Comparison of ENCODE assay signal across 1 cellular context in the genomic region with DNA sequence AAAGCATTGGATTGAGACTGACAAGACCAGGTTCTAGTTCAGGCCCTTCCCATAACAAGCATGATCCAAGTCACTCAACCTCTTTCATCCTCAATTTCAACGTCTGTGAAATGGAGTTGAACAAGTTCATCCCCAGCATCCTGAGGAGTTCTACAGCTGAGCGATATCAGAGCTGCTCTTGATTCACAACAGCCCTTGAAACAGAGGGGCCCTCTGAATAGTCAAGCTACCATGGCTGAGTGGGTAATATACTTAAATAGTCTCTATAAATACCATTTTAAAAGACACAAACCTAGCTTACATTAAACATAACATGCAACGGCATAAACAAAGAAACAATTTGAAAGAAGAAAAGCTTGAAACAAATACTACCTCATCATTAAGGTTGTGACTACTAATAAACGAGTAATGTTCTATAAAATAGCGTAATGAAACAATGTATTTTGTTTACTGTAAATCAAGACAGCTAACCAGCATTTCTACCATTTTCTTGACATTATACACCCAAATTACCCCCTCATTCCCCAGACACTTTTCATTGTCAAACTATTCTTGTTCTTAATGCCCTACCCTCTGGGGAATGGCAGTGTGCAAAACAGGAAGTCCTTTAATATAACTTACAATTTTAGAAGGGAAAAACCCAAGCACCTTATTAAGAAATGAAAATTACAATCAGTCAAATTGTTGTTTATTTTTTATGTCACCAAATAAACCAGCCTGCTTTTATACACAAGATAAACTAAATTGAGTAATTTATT.
A peak's percentile ranks its signal among the peaks of the same experiment; 100 is the strongest.
TF ChIP-seq lines count a peak whose summit lies in the region.

No MANE protein-coding gene starts in this region.

TF ChIP-seq in GM12878, 131 proteins besides CTCF, POLR2A, EP300 and RAD21 (continued from another document):
- TF ChIP-seq, protein P1, sequence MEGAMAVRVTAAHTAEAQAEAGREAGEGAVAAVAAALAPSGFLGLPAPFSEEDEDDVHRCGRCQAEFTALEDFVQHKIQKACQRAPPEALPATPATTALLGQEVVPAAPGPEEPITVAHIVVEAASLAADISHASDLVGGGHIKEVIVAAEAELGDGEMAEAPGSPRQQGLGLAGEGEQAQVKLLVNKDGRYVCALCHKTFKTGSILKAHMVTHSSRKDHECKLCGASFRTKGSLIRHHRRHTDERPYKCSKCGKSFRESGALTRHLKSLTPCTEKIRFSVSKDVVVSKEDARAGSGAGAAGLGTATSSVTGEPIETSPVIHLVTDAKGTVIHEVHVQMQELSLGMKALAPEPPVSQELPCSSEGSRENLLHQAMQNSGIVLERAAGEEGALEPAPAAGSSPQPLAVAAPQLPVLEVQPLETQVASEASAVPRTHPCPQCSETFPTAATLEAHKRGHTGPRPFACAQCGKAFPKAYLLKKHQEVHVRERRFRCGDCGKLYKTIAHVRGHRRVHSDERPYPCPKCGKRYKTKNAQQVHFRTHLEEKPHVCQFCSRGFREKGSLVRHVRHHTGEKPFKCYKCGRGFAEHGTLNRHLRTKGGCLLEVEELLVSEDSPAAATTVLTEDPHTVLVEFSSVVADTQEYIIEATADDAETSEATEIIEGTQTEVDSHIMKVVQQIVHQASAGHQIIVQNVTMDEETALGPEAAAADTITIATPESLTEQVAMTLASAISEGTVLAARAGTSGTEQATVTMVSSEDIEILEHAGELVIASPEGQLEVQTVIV (IDR thresholded peaks at IDR 0.05; ENCODE audit: borderline replicate concordance, partially characterized antibody): no peak
- TF ChIP-seq SMAD1 (IDR thresholded peaks at IDR 0.05; ENCODE audit: low read depth, partially characterized antibody): no peak
- peak; percentile 15; the same call in 1 of the 2 replicates for TF ChIP-seq RUNX3 (IDR thresholded peaks at IDR 0.05; ENCODE audit: low read length)
- TF ChIP-seq ZNF622 (IDR thresholded peaks at IDR 0.05): no peak
- no peak for TF ChIP-seq POU2F2 (IDR thresholded peaks at IDR 0.05; ENCODE audit: borderline replicate concordance, low read depth, low read length)
- TF ChIP-seq SMARCA5 (IDR thresholded peaks at IDR 0.05): no peak
- TF ChIP-seq MYC (IDR thresholded peaks at IDR 0.05; ENCODE audit: insufficient read depth, insufficient read length, insufficient replicate concordance, low read length, severe bottlenecking): no peak
- no peak for TF ChIP-seq TAF1 (IDR thresholded peaks at IDR 0.05; ENCODE audit: borderline replicate concordance, low read depth, low read length)
- TF ChIP-seq CHD4 (IDR thresholded peaks at IDR 0.05): no peak
- peak; percentile 69; the same call in 1 of the 2 replicates for TF ChIP-seq MTA2 (IDR thresholded peaks at IDR 0.05; ENCODE audit: low read depth)
- TF ChIP-seq NFXL1 (IDR thresholded peaks at IDR 0.05; ENCODE audit: borderline replicate concordance): no peak
- TF ChIP-seq BHLHE40 (IDR thresholded peaks at IDR 0.05; ENCODE audit: borderline replicate concordance in 1 of 2, low read depth in 2 of 2, low read length in 1 of 2): no peak
- peak; percentile 67; the same call in 1 of the 2 replicates for TF ChIP-seq SPI1 (IDR thresholded peaks at IDR 0.05; ENCODE audit: borderline replicate concordance, insufficient read depth, low read depth, low read length)
- TF ChIP-seq RAD51 (IDR thresholded peaks at IDR 0.05): no peak
- TF ChIP-seq EGR1 (IDR thresholded peaks at IDR 0.05; ENCODE audit: borderline replicate concordance in 1 of 2, low read depth in 2 of 2, low read length in 2 of 2): no peak
- no peak for TF ChIP-seq ZBED1 (IDR thresholded peaks at IDR 0.05; ENCODE audit: borderline replicate concordance)
- TF ChIP-seq, protein P2, sequence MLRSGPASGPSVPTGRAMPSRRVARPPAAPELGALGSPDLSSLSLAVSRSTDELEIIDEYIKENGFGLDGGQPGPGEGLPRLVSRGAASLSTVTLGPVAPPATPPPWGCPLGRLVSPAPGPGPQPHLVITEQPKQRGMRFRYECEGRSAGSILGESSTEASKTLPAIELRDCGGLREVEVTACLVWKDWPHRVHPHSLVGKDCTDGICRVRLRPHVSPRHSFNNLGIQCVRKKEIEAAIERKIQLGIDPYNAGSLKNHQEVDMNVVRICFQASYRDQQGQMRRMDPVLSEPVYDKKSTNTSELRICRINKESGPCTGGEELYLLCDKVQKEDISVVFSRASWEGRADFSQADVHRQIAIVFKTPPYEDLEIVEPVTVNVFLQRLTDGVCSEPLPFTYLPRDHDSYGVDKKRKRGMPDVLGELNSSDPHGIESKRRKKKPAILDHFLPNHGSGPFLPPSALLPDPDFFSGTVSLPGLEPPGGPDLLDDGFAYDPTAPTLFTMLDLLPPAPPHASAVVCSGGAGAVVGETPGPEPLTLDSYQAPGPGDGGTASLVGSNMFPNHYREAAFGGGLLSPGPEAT (IDR thresholded peaks at IDR 0.05; ENCODE audit: low read depth): no peak
- peak; percentile 78 for TF ChIP-seq NFIC (IDR thresholded peaks at IDR 0.05; ENCODE audit: low read depth, low read length)
- TF ChIP-seq MTA3 (IDR thresholded peaks at IDR 0.05; ENCODE audit: borderline replicate concordance, low read length): no peak
- TF ChIP-seq, protein P3, sequence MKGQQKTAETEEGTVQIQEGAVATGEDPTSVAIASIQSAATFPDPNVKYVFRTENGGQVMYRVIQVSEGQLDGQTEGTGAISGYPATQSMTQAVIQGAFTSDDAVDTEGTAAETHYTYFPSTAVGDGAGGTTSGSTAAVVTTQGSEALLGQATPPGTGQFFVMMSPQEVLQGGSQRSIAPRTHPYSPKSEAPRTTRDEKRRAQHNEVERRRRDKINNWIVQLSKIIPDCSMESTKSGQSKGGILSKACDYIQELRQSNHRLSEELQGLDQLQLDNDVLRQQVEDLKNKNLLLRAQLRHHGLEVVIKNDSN (IDR thresholded peaks at IDR 0.05; ENCODE audit: borderline replicate concordance, extremely low read length, insufficient read depth, low read depth, low read length): no peak
- 0 out of 2 replicates have a peak, but pooled peaks have one; percentile 16 for TF ChIP-seq BCL11A (IDR thresholded peaks at IDR 0.05; ENCODE audit: low read depth, low read length)
- peak; percentile 52; the same call in 1 of the 2 replicates for TF ChIP-seq FOXM1 (IDR thresholded peaks at IDR 0.05; ENCODE audit: low read depth, low read length)
- TF ChIP-seq EZH2 (IDR thresholded peaks at IDR 0.05; ENCODE audit: borderline replicate concordance, control insufficient read depth, low read depth, low read length): no peak
- TF ChIP-seq TCF3 (IDR thresholded peaks at IDR 0.05; ENCODE audit: borderline replicate concordance, insufficient read depth, low read depth, low read length): no peak
- no peak for TF ChIP-seq MXI1 (IDR thresholded peaks at IDR 0.05; ENCODE audit: low read depth, low read length)
- peak; percentile 24; the same call in 1 of the 2 replicates for TF ChIP-seq JUNB (IDR thresholded peaks at IDR 0.05)
- no peak for TF ChIP-seq JUND (IDR thresholded peaks at IDR 0.05; ENCODE audit: low read depth, low read length)
- TF ChIP-seq MEF2B (IDR thresholded peaks at IDR 0.05; ENCODE audit: partially characterized antibody, poor library complexity, severe bottlenecking): peak; percentile 95
- TF ChIP-seq, protein P4, sequence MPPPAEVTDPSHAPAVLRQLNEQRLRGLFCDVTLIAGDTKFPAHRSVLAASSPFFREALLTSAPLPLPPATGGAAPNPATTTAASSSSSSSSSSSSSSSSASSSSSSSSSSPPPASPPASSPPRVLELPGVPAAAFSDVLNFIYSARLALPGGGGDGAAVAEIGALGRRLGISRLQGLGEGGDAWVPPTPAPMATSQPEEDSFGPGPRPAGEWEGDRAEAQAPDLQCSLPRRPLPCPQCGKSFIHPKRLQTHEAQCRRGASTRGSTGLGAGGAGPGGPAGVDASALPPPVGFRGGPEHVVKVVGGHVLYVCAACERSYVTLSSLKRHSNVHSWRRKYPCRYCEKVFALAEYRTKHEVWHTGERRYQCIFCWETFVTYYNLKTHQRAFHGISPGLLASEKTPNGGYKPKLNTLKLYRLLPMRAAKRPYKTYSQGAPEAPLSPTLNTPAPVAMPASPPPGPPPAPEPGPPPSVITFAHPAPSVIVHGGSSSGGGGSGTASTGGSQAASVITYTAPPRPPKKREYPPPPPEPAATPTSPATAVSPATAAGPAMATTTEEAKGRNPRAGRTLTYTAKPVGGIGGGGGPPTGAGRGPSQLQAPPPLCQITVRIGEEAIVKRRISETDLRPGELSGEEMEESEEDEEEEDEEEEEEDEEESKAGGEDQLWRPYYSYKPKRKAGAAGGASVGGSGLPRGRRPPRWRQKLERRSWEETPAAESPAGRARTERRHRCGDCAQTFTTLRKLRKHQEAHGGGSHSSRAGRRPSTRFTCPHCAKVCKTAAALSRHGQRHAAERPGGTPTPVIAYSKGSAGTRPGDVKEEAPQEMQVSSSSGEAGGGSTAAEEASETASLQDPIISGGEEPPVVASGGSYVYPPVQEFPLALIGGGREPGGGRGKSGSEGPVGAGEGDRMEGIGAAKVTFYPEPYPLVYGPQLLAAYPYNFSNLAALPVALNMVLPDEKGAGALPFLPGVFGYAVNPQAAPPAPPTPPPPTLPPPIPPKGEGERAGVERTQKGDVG (CRISPR knock-in tag; IDR thresholded peaks at IDR 0.05): no peak
- no peak for TF ChIP-seq STAT3 (IDR thresholded peaks at IDR 0.05; ENCODE audit: low read depth, low read length)
- no peak for TF ChIP-seq SRF (IDR thresholded peaks at IDR 0.05; ENCODE audit: low read depth in 2 of 2, low read length in 2 of 2)
- TF ChIP-seq, protein P5, sequence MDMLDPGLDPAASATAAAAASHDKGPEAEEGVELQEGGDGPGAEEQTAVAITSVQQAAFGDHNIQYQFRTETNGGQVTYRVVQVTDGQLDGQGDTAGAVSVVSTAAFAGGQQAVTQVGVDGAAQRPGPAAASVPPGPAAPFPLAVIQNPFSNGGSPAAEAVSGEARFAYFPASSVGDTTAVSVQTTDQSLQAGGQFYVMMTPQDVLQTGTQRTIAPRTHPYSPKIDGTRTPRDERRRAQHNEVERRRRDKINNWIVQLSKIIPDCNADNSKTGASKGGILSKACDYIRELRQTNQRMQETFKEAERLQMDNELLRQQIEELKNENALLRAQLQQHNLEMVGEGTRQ (IDR thresholded peaks at IDR 0.05; ENCODE audit: borderline replicate concordance, low read depth, low read length): no peak
TF ChIP-seq in GM12878: peak in this region for 8.
